In genomic region chr6:168721571-168721970, GRCh38 we compare ENCODE assay signal across 33 cellular contexts.
"Had no signal": no experiment of that assay in that cellular context is flagged by ENCODE, and none has a peak within 500 bp of the region (broad histone marks: within the 10 kb centered on the region; RNA-seq: fewer than 3 reads in every experiment).

No MANE protein-coding gene starts in this region.

- H3K4me3 ChIP-seq: adrenal gland, ascending aorta, body of pancreas, breast epithelium, cardiac muscle cell had no signal

- H3K9me3 ChIP-seq: adrenal gland, ascending aorta, body of pancreas had no signal

- H3K27ac ChIP-seq: adrenal gland, ascending aorta, body of pancreas, brain microvascular endothelial cell, breast epithelium, cardiac muscle cell had no signal

- ATAC-seq: activated naive CD4-positive, alpha-beta T cell treated with anti-CD3 and anti-CD28 coated beads, Interleukin-2, amount 50 U/mL, for 72 hours; activated naive CD8-positive, alpha-beta T cell treated with anti-CD3 and anti-CD28 coated beads, Interleukin-2, amount 50 U/mL, for 24 hours; activated T-cell treated with anti-CD3 and anti-CD28 coated beads, Interleukin-2, amount 50 U/mL, for 4 hours; activated T-cell treated with anti-CD3 and anti-CD28 coated beads, Interleukin-2, amount 50 U/mL, for 72 hours; activated T-helper 17 cell treated with anti-CD3 and anti-CD28 coated beads, Interleukin-2, amount 50 U/mL, for 72 hours; body of pancreas had no signal

- DNase-seq: activated effector memory CD4-positive, alpha-beta T cell treated with anti-CD3 and anti-CD28 coated beads, Interleukin-2, amount 50 U/mL, for 16 hours; activated effector memory CD4-positive, alpha-beta T cell treated with Interleukin-2 at 50 U/mL for 16 hours; activated gamma-delta T cell; activated gamma-delta T cell treated with Interleukin-2 at 50 U/mL for 16 hours; activated naive CD4-positive, alpha-beta T cell; activated naive CD4-positive, alpha-beta T cell treated with anti-CD3 and anti-CD28 coated beads for 36 hours; activated naive CD4-positive, alpha-beta T cell treated with anti-CD3 and anti-CD28 coated beads, Interleukin-2, amount 10 ng/mL, durations not matched to agents 7 days and 5 days; activated naive CD4-positive, alpha-beta T cell treated with anti-CD3 and anti-CD28 coated beads, Interleukin-2, amount 50 U/mL, for 16 hours; activated naive CD4-positive, alpha-beta T cell treated with Interleukin-2 at 50 U/mL for 16 hours; activated naive CD8-positive, alpha-beta T cell treated with anti-CD3 and anti-CD28 coated beads for 36 hours; activated naive CD8-positive, alpha-beta T cell treated with anti-CD3 and anti-CD28 coated beads, Interleukin-2, amount 10 ng/mL, durations not matched to agents 7 days and 5 days; activated naive CD8-positive, alpha-beta T cell treated with anti-CD3 and anti-CD28 coated beads, Interleukin-2, amount 50 U/mL, for 24 hours; activated T-cell treated with anti-CD3 and anti-CD28 coated beads for 4 hours; activated T-cell treated with anti-CD3 and anti-CD28 coated beads, Interleukin-2, amount 50 U/mL, for 1 hour; activated T-cell treated with anti-CD3 and anti-CD28 coated beads, Interleukin-2, amount 50 U/mL, for 24 hours; activated T-cell treated with anti-CD3 and anti-CD28 coated beads, Interleukin-2, amount 50 U/mL, for 4 hours; activated T-cell treated with anti-CD3 and anti-CD28 coated beads, Interleukin-2, amount 50 U/mL, for 48 hours; activated T-cell treated with anti-CD3 and anti-CD28 coated beads, Interleukin-2, amount 50 U/mL, for 72 hours; adrenal gland; amniotic stem cell; amygdala; anterior cingulate cortex; aorta; body of pancreas; brain microvascular endothelial cell; caudate nucleus; central memory CD4-positive, alpha-beta T cell; cerebellar nuclear complex had no signal

- H3K36me3 ChIP-seq: adrenal gland, ascending aorta, brain microvascular endothelial cell, breast epithelium, cardiac muscle cell had no signal

- H3K27me3 ChIP-seq: adrenal gland, ascending aorta, body of pancreas, brain microvascular endothelial cell, breast epithelium, cardiac muscle cell had no signal

- H3K4me1 ChIP-seq: adrenal gland, ascending aorta, body of pancreas, breast epithelium had no signal
